Comparison of ENCODE assay signal across 22 cellular contexts in the genomic region with DNA sequence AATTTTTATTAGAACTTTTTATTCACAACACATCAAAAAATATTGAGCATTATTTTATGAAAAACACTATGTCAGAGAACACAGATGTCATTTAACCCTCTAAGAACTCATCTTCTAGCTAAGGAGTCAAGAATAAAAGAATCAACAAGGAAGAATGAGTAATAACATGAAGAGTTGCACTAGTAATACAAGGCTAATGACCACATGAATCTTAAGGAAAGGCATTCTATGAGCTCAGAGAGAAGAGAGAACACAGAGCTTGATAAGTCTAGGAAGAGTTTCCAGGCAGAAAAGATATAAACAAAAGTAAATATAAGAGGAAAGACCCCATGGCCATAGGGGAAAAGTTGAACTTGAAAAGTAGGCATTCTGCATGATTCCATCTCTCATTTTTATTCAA.
"Had no signal": no experiment of that assay in that cellular context is flagged by ENCODE, and none has a peak within 500 bp of the region (broad histone marks: within the 10 kb centered on the region; RNA-seq: fewer than 3 reads in every experiment).

No MANE protein-coding gene starts in this region.

- H3K27ac ChIP-seq: ascending aorta, breast epithelium, heart right ventricle, left ventricle myocardium inferior, ovary, prostate gland, right atrium auricular region, tibial artery, VCaP had no signal

- H3K36me3 ChIP-seq: ascending aorta, breast epithelium, heart right ventricle, left ventricle myocardium inferior, ovary, prostate gland, right atrium auricular region, tibial artery had no signal

- H3K27ac Mint-ChIP-seq: activated CD4-positive, alpha-beta memory T cell treated with anti-CD3 and anti-CD28 coated beads, Interleukin-2, amount 10 ng/mL, durations not matched to agents 7 days and 5 days; activated CD4-positive, alpha-beta T cell treated with anti-CD3 and anti-CD28 coated beads, Interleukin-2, amount 10 ng/mL, durations not matched to agents 24 days and 14 days; activated CD8-positive, alpha-beta memory T cell treated with anti-CD3 and anti-CD28 coated beads, Interleukin-2, amount 10 ng/mL, durations not matched to agents 7 days and 5 days; activated naive CD4-positive, alpha-beta T cell treated with anti-CD3 and anti-CD28 coated beads, Interleukin-2, amount 50 U/mL, for 72 hours; mesothelial cell of epicardium; naive thymus-derived CD8-positive, alpha-beta T cell; stimulated activated effector memory CD8-positive, alpha-beta T cell treated with anti-CD3 and anti-CD28 coated beads, Interleukin-12 subunit alpha, Interleukin-12 subunit beta, amount 100 ng/mL, for 72 hours; stimulated activated naive CD8-positive, alpha-beta T cell treated with anti-CD3 and anti-CD28 coated beads, Interleukin-15, amount 100 ng/mL, for 72 hours had no signal

- H3K27me3 ChIP-seq: ascending aorta, breast epithelium, heart right ventricle, ovary, right atrium auricular region, tibial artery had no signal

- DNase-seq: activated CD4-positive, alpha-beta memory T cell treated with anti-CD3 and anti-CD28 coated beads, Interleukin-2, amount 10 ng/mL, durations not matched to agents 7 days and 5 days; activated CD4-positive, alpha-beta T cell treated with anti-CD3 and anti-CD28 coated beads, Interleukin-2, amount 10 ng/mL, durations not matched to agents 24 days and 14 days; activated CD8-positive, alpha-beta memory T cell treated with anti-CD3 and anti-CD28 coated beads, Interleukin-2, amount 10 ng/mL, durations not matched to agents 7 days and 5 days; activated gamma-delta T cell treated with Interleukin-2 at 50 U/mL for 16 hours; cortex of kidney; erythroblast; heart right ventricle; left ventricle myocardium inferior; naive thymus-derived CD8-positive, alpha-beta T cell; ovary; stimulated activated CD4-positive, alpha-beta T cell treated with anti-CD3 and anti-CD28 coated beads, Interleukin-2, amount 100 ng/mL, for 24 hours; stimulated activated naive CD8-positive, alpha-beta T cell treated with anti-CD3 and anti-CD28 coated beads, Interleukin-15, amount 100 ng/mL, for 72 hours; tibial artery had no signal

- H3K9me3 Mint-ChIP-seq: stimulated activated effector memory CD8-positive, alpha-beta T cell treated with anti-CD3 and anti-CD28 coated beads, Interleukin-12 subunit alpha, Interleukin-12 subunit beta, amount 100 ng/mL, for 72 hours had no signal

- H3K36me3 Mint-ChIP-seq: activated CD8-positive, alpha-beta memory T cell treated with anti-CD3 and anti-CD28 coated beads, Interleukin-2, amount 10 ng/mL, durations not matched to agents 7 days and 5 days; stimulated activated effector memory CD8-positive, alpha-beta T cell treated with anti-CD3 and anti-CD28 coated beads, Interleukin-12 subunit alpha, Interleukin-12 subunit beta, amount 100 ng/mL, for 72 hours had no signal

- H3K4me1 ChIP-seq: ascending aorta, breast epithelium, left ventricle myocardium inferior, prostate gland, right atrium auricular region, tibial artery had no signal

- FAIRE-seq: keratinocyte had no signal

- H3K9me3 ChIP-seq: ascending aorta, breast epithelium, heart right ventricle, ovary, prostate gland, right atrium auricular region, tibial artery had no signal

- H3K4me1 Mint-ChIP-seq: activated CD4-positive, alpha-beta T cell treated with anti-CD3 and anti-CD28 coated beads, Interleukin-2, amount 10 ng/mL, durations not matched to agents 24 days and 14 days; activated CD8-positive, alpha-beta memory T cell treated with anti-CD3 and anti-CD28 coated beads, Interleukin-2, amount 10 ng/mL, durations not matched to agents 7 days and 5 days; mesothelial cell of epicardium; naive thymus-derived CD8-positive, alpha-beta T cell; stimulated activated effector memory CD8-positive, alpha-beta T cell treated with anti-CD3 and anti-CD28 coated beads, Interleukin-12 subunit alpha, Interleukin-12 subunit beta, amount 100 ng/mL, for 72 hours; stimulated activated naive CD8-positive, alpha-beta T cell treated with anti-CD3 and anti-CD28 coated beads, Interleukin-15, amount 100 ng/mL, for 72 hours had no signal

- H3K4me3 Mint-ChIP-seq: activated CD4-positive, alpha-beta memory T cell treated with anti-CD3 and anti-CD28 coated beads, Interleukin-2, amount 10 ng/mL, durations not matched to agents 7 days and 5 days; activated CD4-positive, alpha-beta T cell treated with anti-CD3 and anti-CD28 coated beads, Interleukin-2, amount 10 ng/mL, durations not matched to agents 24 days and 14 days; activated CD8-positive, alpha-beta memory T cell treated with anti-CD3 and anti-CD28 coated beads, Interleukin-2, amount 10 ng/mL, durations not matched to agents 7 days and 5 days; mesothelial cell of epicardium; naive thymus-derived CD8-positive, alpha-beta T cell; stimulated activated effector memory CD8-positive, alpha-beta T cell treated with anti-CD3 and anti-CD28 coated beads, Interleukin-12 subunit alpha, Interleukin-12 subunit beta, amount 100 ng/mL, for 72 hours; stimulated activated naive CD8-positive, alpha-beta T cell treated with anti-CD3 and anti-CD28 coated beads, Interleukin-15, amount 100 ng/mL, for 72 hours had no signal

- H3K4me3 ChIP-seq: ascending aorta, breast epithelium, heart right ventricle, left ventricle myocardium inferior, ovary, prostate gland, right atrium auricular region, tibial artery had no signal
